Comparison of ENCODE assay signal across 2 cellular contexts in the genomic region with DNA sequence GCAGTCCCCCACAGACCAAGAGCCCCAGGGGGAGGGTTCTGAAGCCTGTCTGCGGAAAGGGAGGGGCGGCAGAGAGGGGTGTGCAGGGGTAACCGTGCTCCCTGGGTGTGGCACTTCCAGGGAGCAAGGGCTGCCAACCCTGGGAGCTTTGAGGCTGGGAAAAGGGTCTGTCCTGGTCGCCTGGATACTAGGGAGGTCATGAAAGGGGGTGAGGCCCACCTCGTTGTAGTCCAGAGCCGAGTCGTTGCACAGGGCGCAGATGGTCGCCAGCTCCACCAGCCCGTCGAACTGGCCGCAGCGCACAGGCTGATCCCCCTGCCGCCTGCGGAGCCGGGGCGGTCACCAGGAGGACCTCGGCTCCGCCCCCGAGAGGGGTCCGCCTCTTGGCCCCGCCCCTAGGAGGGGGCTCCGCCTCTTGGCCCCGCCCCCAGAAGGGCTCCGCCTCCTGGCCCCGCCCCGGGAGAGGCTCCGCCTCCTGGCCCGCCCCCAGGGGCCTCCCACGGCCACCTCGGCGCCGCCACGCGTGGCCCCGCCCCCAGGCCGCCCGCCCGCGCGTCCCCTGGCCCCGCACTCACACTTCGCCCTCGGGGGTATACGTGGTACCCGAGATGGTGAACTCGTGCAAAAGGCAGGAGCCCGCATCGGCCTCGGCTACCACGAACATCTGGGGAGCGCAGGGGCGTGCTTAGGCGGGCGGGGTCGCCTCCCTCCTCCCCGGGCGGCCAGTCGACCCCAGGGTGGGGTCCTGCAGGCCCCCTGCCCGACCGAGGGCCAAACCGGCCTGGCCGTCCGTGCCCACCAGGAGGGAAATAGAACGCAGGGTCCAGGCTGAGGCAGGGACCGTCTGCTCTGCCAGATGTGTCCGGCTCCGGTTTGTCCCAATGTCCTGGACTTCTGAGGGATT.
TF ChIP-seq lines count a peak whose summit lies in the region.

No MANE protein-coding gene starts in this region.

TF ChIP-seq in PFSK-1, 5 proteins besides CTCF, POLR2A, EP300 and RAD21:
- TF ChIP-seq FOXP2 (optimal IDR thresholded peaks at IDR 0.05; ENCODE audit: borderline replicate concordance, extremely low read depth, extremely low read length, insufficient read depth) (peak; percentile 11), TAF1 (IDR thresholded peaks at IDR 0.05; ENCODE audit: borderline replicate concordance, insufficient read depth, low read length) (no peak), SIN3A (IDR thresholded peaks at IDR 0.05; ENCODE audit: borderline replicate concordance, insufficient read depth, low read length) (no peak)
- TF ChIP-seq, protein P1, sequence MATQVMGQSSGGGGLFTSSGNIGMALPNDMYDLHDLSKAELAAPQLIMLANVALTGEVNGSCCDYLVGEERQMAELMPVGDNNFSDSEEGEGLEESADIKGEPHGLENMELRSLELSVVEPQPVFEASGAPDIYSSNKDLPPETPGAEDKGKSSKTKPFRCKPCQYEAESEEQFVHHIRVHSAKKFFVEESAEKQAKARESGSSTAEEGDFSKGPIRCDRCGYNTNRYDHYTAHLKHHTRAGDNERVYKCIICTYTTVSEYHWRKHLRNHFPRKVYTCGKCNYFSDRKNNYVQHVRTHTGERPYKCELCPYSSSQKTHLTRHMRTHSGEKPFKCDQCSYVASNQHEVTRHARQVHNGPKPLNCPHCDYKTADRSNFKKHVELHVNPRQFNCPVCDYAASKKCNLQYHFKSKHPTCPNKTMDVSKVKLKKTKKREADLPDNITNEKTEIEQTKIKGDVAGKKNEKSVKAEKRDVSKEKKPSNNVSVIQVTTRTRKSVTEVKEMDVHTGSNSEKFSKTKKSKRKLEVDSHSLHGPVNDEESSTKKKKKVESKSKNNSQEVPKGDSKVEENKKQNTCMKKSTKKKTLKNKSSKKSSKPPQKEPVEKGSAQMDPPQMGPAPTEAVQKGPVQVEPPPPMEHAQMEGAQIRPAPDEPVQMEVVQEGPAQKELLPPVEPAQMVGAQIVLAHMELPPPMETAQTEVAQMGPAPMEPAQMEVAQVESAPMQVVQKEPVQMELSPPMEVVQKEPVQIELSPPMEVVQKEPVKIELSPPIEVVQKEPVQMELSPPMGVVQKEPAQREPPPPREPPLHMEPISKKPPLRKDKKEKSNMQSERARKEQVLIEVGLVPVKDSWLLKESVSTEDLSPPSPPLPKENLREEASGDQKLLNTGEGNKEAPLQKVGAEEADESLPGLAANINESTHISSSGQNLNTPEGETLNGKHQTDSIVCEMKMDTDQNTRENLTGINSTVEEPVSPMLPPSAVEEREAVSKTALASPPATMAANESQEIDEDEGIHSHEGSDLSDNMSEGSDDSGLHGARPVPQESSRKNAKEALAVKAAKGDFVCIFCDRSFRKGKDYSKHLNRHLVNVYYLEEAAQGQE (IDR thresholded peaks at IDR 0.05; ENCODE audit: insufficient read depth in 1 of 2, low read depth in 2 of 2, low read length in 2 of 2): no peak

TF ChIP-seq in GM12878, 131 proteins besides CTCF, POLR2A, EP300 and RAD21:
- TF ChIP-seq, protein P2, sequence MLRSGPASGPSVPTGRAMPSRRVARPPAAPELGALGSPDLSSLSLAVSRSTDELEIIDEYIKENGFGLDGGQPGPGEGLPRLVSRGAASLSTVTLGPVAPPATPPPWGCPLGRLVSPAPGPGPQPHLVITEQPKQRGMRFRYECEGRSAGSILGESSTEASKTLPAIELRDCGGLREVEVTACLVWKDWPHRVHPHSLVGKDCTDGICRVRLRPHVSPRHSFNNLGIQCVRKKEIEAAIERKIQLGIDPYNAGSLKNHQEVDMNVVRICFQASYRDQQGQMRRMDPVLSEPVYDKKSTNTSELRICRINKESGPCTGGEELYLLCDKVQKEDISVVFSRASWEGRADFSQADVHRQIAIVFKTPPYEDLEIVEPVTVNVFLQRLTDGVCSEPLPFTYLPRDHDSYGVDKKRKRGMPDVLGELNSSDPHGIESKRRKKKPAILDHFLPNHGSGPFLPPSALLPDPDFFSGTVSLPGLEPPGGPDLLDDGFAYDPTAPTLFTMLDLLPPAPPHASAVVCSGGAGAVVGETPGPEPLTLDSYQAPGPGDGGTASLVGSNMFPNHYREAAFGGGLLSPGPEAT (IDR thresholded peaks at IDR 0.05; ENCODE audit: low read depth): no peak
- TF ChIP-seq GABPA (IDR thresholded peaks at IDR 0.05; ENCODE audit: low read depth): no peak
- TF ChIP-seq SPI1 (IDR thresholded peaks at IDR 0.05; ENCODE audit: borderline replicate concordance, insufficient read depth, low read depth, low read length): no peak
- TF ChIP-seq ZNF24 (IDR thresholded peaks at IDR 0.05): no peak
- TF ChIP-seq, protein P3, sequence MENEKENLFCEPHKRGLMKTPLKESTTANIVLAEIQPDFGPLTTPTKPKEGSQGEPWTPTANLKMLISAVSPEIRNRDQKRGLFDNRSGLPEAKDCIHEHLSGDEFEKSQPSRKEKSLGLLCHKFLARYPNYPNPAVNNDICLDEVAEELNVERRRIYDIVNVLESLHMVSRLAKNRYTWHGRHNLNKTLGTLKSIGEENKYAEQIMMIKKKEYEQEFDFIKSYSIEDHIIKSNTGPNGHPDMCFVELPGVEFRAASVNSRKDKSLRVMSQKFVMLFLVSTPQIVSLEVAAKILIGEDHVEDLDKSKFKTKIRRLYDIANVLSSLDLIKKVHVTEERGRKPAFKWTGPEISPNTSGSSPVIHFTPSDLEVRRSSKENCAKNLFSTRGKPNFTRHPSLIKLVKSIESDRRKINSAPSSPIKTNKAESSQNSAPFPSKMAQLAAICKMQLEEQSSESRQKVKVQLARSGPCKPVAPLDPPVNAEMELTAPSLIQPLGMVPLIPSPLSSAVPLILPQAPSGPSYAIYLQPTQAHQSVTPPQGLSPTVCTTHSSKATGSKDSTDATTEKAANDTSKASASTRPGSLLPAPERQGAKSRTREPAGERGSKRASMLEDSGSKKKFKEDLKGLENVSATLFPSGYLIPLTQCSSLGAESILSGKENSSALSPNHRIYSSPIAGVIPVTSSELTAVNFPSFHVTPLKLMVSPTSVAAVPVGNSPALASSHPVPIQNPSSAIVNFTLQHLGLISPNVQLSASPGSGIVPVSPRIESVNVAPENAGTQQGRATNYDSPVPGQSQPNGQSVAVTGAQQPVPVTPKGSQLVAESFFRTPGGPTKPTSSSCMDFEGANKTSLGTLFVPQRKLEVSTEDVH (IDR thresholded peaks at IDR 0.05; ENCODE audit: low read depth, partially characterized antibody): no peak
- TF ChIP-seq, protein P4, sequence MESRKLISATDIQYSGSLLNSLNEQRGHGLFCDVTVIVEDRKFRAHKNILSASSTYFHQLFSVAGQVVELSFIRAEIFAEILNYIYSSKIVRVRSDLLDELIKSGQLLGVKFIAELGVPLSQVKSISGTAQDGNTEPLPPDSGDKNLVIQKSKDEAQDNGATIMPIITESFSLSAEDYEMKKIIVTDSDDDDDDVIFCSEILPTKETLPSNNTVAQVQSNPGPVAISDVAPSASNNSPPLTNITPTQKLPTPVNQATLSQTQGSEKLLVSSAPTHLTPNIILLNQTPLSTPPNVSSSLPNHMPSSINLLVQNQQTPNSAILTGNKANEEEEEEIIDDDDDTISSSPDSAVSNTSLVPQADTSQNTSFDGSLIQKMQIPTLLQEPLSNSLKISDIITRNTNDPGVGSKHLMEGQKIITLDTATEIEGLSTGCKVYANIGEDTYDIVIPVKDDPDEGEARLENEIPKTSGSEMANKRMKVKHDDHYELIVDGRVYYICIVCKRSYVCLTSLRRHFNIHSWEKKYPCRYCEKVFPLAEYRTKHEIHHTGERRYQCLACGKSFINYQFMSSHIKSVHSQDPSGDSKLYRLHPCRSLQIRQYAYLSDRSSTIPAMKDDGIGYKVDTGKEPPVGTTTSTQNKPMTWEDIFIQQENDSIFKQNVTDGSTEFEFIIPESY (IDR thresholded peaks at IDR 0.05): no peak
- TF ChIP-seq SUPT20H (IDR thresholded peaks at IDR 0.05; ENCODE audit: borderline replicate concordance, control insufficient read depth, low read depth, low read length): no peak
- TF ChIP-seq CEBPB (IDR thresholded peaks at IDR 0.05; ENCODE audit: borderline replicate concordance in 1 of 2, low read depth in 2 of 2, low read length in 2 of 2): no peak
- TF ChIP-seq, protein P5, sequence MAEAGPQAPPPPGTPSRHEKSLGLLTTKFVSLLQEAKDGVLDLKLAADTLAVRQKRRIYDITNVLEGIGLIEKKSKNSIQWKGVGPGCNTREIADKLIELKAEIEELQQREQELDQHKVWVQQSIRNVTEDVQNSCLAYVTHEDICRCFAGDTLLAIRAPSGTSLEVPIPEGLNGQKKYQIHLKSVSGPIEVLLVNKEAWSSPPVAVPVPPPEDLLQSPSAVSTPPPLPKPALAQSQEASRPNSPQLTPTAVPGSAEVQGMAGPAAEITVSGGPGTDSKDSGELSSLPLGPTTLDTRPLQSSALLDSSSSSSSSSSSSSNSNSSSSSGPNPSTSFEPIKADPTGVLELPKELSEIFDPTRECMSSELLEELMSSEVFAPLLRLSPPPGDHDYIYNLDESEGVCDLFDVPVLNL (IDR thresholded peaks at IDR 0.05; ENCODE audit: low read depth, low read length): no peak
- TF ChIP-seq SREBF1 (IDR thresholded peaks at IDR 0.05; ENCODE audit: low read length): no peak
- TF ChIP-seq, protein P6, sequence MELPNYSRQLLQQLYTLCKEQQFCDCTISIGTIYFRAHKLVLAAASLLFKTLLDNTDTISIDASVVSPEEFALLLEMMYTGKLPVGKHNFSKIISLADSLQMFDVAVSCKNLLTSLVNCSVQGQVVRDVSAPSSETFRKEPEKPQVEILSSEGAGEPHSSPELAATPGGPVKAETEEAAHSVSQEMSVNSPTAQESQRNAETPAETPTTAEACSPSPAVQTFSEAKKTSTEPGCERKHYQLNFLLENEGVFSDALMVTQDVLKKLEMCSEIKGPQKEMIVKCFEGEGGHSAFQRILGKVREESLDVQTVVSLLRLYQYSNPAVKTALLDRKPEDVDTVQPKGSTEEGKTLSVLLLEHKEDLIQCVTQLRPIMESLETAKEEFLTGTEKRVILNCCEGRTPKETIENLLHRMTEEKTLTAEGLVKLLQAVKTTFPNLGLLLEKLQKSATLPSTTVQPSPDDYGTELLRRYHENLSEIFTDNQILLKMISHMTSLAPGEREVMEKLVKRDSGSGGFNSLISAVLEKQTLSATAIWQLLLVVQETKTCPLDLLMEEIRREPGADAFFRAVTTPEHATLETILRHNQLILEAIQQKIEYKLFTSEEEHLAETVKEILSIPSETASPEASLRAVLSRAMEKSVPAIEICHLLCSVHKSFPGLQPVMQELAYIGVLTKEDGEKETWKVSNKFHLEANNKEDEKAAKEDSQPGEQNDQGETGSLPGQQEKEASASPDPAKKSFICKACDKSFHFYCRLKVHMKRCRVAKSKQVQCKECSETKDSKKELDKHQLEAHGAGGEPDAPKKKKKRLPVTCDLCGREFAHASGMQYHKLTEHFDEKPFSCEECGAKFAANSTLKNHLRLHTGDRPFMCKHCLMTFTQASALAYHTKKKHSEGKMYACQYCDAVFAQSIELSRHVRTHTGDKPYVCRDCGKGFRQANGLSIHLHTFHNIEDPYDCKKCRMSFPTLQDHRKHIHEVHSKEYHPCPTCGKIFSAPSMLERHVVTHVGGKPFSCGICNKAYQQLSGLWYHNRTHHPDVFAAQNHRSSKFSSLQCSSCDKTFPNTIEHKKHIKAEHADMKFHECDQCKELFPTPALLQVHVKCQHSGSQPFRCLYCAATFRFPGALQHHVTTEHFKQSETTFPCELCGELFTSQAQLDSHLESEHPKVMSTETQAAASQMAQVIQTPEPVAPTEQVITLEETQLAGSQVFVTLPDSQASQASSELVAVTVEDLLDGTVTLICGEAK (IDR thresholded peaks at IDR 0.05; ENCODE audit: borderline replicate concordance): no peak
- TF ChIP-seq TBL1XR1 (IDR thresholded peaks at IDR 0.05; ENCODE audit: low read depth, low read length): no peak
- no peak for TF ChIP-seq EZH2 (IDR thresholded peaks at IDR 0.05; ENCODE audit: borderline replicate concordance, control insufficient read depth, low read depth, low read length)
- TF ChIP-seq RCOR1 (conservative IDR thresholded peaks at IDR 0.05; ENCODE audit: low read depth, low read length): no peak
- TF ChIP-seq, protein P7, sequence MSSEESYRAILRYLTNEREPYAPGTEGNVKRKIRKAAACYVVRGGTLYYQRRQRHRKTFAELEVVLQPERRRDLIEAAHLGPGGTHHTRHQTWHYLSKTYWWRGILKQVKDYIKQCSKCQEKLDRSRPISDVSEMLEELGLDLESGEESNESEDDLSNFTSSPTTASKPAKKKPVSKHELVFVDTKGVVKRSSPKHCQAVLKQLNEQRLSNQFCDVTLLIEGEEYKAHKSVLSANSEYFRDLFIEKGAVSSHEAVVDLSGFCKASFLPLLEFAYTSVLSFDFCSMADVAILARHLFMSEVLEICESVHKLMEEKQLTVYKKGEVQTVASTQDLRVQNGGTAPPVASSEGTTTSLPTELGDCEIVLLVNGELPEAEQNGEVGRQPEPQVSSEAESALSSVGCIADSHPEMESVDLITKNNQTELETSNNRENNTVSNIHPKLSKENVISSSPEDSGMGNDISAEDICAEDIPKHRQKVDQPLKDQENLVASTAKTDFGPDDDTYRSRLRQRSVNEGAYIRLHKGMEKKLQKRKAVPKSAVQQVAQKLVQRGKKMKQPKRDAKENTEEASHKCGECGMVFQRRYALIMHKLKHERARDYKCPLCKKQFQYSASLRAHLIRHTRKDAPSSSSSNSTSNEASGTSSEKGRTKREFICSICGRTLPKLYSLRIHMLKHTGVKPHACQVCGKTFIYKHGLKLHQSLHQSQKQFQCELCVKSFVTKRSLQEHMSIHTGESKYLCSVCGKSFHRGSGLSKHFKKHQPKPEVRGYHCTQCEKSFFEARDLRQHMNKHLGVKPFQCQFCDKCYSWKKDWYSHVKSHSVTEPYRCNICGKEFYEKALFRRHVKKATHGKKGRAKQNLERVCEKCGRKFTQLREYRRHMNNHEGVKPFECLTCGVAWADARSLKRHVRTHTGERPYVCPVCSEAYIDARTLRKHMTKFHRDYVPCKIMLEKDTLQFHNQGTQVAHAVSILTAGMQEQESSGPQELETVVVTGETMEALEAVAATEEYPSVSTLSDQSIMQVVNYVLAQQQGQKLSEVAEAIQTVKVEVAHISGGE (CRISPR knock-in tag; IDR thresholded peaks at IDR 0.05): no peak
- TF ChIP-seq CHD1 (IDR thresholded peaks at IDR 0.05; ENCODE audit: low read depth, low read length): no peak
